9 cellular contexts compared by ENCODE assay signal in the genomic region with DNA sequence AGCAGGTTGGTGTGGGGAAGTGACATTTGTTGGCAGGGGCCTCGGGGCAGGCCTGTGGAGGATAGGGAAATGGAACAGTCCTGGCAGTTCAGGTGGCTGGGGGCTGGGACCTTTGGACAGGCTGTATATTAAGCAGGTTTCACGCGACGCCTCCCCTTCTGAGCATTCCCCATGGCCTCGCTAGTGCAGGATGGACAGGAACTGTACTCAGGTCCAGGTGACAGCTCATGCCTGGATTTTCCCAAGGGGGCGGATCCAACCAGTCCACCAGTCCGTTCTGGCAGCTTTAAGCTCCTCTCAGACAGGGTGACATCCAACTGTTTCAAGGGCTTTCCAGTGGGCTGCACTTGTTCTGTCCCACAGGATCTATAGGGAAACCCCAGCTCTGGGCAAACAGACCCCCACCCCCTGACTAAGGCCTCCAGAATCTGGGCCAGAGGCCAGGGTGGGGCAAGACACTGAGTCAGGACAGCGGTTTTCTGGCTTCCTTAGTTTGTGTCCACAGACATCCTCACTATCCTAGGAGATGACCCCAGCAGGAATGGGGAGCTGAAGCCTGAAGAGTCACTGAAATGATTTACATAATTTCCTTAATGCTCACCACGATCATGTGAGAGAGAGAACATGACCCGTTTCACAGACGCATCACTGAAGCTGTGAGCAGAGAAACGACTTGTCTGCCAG.
DNase-seq lines count a peak whose midpoint lies in the region; ATAC-seq and TF ChIP-seq lines count a peak whose summit lies in the region.
"Had no signal": no experiment of that assay in that cellular context is flagged by ENCODE, and none has a peak within 500 bp of the region (broad histone marks: within the 10 kb centered on the region; RNA-seq: fewer than 3 reads in every experiment).

No MANE protein-coding gene starts in this region.

- H3K27ac ChIP-seq in epithelial cell of prostate = peak overlapping the region; percentile 85

- H3K4me3 ChIP-seq in retinal pigment epithelial cell (ENCODE audit: low read length) = no peak overlapping the region

- no peak for TF ChIP-seq CTCF in retinal pigment epithelial cell (conservative IDR thresholded peaks at IDR 0.05; ENCODE audit: low read depth, low read length)

- ATAC-seq in HG03196 (IDR thresholded peaks at IDR 0.05; ENCODE audit: unreplicated experiment) = no peak
- ATAC-seq in HG03342 (IDR thresholded peaks at IDR 0.05; ENCODE audit: unreplicated experiment) = no peak

- peak; percentile 94 for DNase-seq in GM04504 (ENCODE audit: low read depth)
- peak; percentile 12 for DNase-seq in RKO (ENCODE audit: low spot score)
- DNase-seq in epithelial cell of prostate (ENCODE audit: low read depth, low spot score) = peak; percentile 83
- DNase-seq in retinal pigment epithelial cell (ENCODE audit: low read depth) = peak; percentile 27
- DNase-seq in globus pallidus (ENCODE audit: low spot score) = no peak
- DNase-seq: activated CD4-positive, alpha-beta T cell treated with anti-CD3 and anti-CD28 coated beads for 1 hour; NCI-H2171 had no signal
